ENCODE assay signal across 8 cellular contexts in genomic region chr4:102869569-102870227, GRCh38. TPM values are rescaled to one million over a fixed set of nuclear protein-coding genes. Genes with fewer than 3 reads are reported as not detected.
DNase-seq lines count a peak whose midpoint lies in the region; ATAC-seq and TF ChIP-seq lines count a peak whose summit lies in the region.

No MANE protein-coding gene starts in this region.

- no peak for TF ChIP-seq CTCF in CD8-positive, alpha-beta T cell (IDR thresholded peaks at IDR 0.05)

- H3K27me3 ChIP-seq in CD8-positive, alpha-beta T cell (ENCODE audit: insufficient read depth, low read length), result no peaks in the 10 kb centered on the region
- H3K27me3 ChIP-seq in iPS-15b (ENCODE audit: control insufficient read depth, insufficient read depth, low read length), result no peaks in the 10 kb centered on the region

- CTCF ChIA-PET in CD8-positive, alpha-beta T cell (lab: Charles Lee), result interaction anchor here (1.7 kb wide), 1 partner anchor 42 kb away, joined by 8 read pairs; the partner anchor contains the start of gene UBE2D3
- CTCF ChIA-PET in activated naive CD4-positive, alpha-beta T cell treated with anti-CD3 and anti-CD28 coated beads for 36 hours (lab: Charles Lee), result interaction anchor here (0.9 to 1.0 kb wide), 2 partner anchors 42 to 57 kb away, joined by 4 read pairs; partner anchors contain the start of gene UBE2D3

- H3K4me1 Mint-ChIP-seq in CD8-positive, alpha-beta T cell (ENCODE audit: low read depth), result peaks cover 67% of the 10 kb centered on the region
- peaks cover 50% of the 10 kb centered on the region for H3K4me1 Mint-ChIP-seq in activated naive CD4-positive, alpha-beta T cell treated with anti-CD3 and anti-CD28 coated beads for 36 hours (ENCODE audit: low read depth)

- H3K4me3 Mint-ChIP-seq in CD8-positive, alpha-beta T cell, result peak overlapping the region; percentile 89
- peak overlapping the region; percentile 94 for H3K4me3 Mint-ChIP-seq in activated naive CD4-positive, alpha-beta T cell treated with anti-CD3 and anti-CD28 coated beads for 36 hours

- H3K9me3 ChIP-seq in CD8-positive, alpha-beta T cell (ENCODE audit: low read length), result no peaks in the 10 kb centered on the region
- H3K9me3 ChIP-seq in iPS-15b (ENCODE audit: control insufficient read depth, insufficient read depth, low read length), result no peaks in the 10 kb centered on the region

- intact Hi-C loops in CD8-positive, alpha-beta T cell (cut with DNase I, micrococcal nuclease), result loop anchor here (1.0 to 10.0 kb wide), 9 partner anchors 41 to 525 kb away; partner anchors contain the start of genes BDH2 (in 2 of the 2), SLC39A8 (in 2 of the 2), SLC9B1 (in 2 of the 2) and UBE2D3 (in 1 of the 2)
- intact Hi-C loops in activated naive CD4-positive, alpha-beta T cell treated with anti-CD3 and anti-CD28 coated beads for 36 hours (cut with micrococcal nuclease), result loop anchor here (1.0 to 2.0 kb wide), 8 partner anchors 109 to 524 kb away; partner anchors contain the start of genes BDH2, CENPE, MANBA and SLC39A8

- DNase-seq in CD8-positive, alpha-beta T cell, result no peak
- no peak for DNase-seq in activated naive CD4-positive, alpha-beta T cell treated with anti-CD3 and anti-CD28 coated beads for 36 hours
- DNase-seq in stimulated activated CD4-positive, alpha-beta T cell treated with anti-CD3 and anti-CD28 coated beads, TNF-alpha, amount 100 ng/mL, for 48 hours (ENCODE audit: low read depth in 3 of 3), result peak in 2 of 3 donors; percentile 11 to 46
- no peak for DNase-seq in COLO668 (lab: John Stamatoyannopoulos, UW; ENCODE audit: unreplicated experiment)

- peak overlapping the region; percentile 99 for H3K27ac Mint-ChIP-seq in CD8-positive, alpha-beta T cell
- peak overlapping the region; percentile 97 for H3K27ac Mint-ChIP-seq in activated naive CD4-positive, alpha-beta T cell treated with anti-CD3 and anti-CD28 coated beads for 36 hours

- peak; percentile 32 for ATAC-seq in CD8-positive, alpha-beta T cell
- ATAC-seq in GM19372 (IDR thresholded peaks at IDR 0.05; ENCODE audit: low read depth, unreplicated experiment) (peak; percentile 32), HG03558 (IDR thresholded peaks at IDR 0.05; ENCODE audit: extremely low read depth, unreplicated experiment) (peak; percentile 8), HG03108 (IDR thresholded peaks at IDR 0.05; ENCODE audit: unreplicated experiment) (no peak)

- H3K9me3 Mint-ChIP-seq in CD8-positive, alpha-beta T cell, result no peaks in the 10 kb centered on the region
- no peaks in the 10 kb centered on the region for H3K9me3 Mint-ChIP-seq in activated naive CD4-positive, alpha-beta T cell treated with anti-CD3 and anti-CD28 coated beads for 36 hours

- peaks cover 26% of the 10 kb centered on the region for H3K36me3 Mint-ChIP-seq in CD8-positive, alpha-beta T cell
- H3K36me3 Mint-ChIP-seq in activated naive CD4-positive, alpha-beta T cell treated with anti-CD3 and anti-CD28 coated beads for 36 hours (ENCODE audit: low read depth), result peaks cover 28% of the 10 kb centered on the region

- no peaks in the 10 kb centered on the region for H3K27me3 Mint-ChIP-seq in CD8-positive, alpha-beta T cell (ENCODE audit: low read depth)
- H3K27me3 Mint-ChIP-seq in activated naive CD4-positive, alpha-beta T cell treated with anti-CD3 and anti-CD28 coated beads for 36 hours (ENCODE audit: low read depth), result no peaks in the 10 kb centered on the region

- H3K9ac ChIP-seq in iPS-15b (ENCODE audit: low read depth, low read length), result peak overlapping the region; percentile 92

- H3K36me3 ChIP-seq in CD8-positive, alpha-beta T cell (ENCODE audit: insufficient read depth, low read length), result no peaks in the 10 kb centered on the region
- H3K36me3 ChIP-seq in iPS-15b (ENCODE audit: control insufficient read depth, insufficient read depth, low read length), result peaks cover 2% of the 10 kb centered on the region

- POLR2A ChIA-PET in CD8-positive, alpha-beta T cell (lab: Charles Lee), result interaction anchor here (0.6 to 5.0 kb wide), 17 partner anchors 11 to 369 kb away, joined by 3 to 160 read pairs (median 5); partner anchors contain the start of genes BDH2, MANBA, NFKB1 and SLC9B1

- peaks cover 34% of the 10 kb centered on the region for H3K4me1 ChIP-seq in CD8-positive, alpha-beta T cell (ENCODE audit: insufficient read depth, low read length)
- no peaks in the 10 kb centered on the region for H3K4me1 ChIP-seq in iPS-15b (ENCODE audit: control insufficient read depth, insufficient read depth, low read length)

- peak overlapping the region; percentile 94 for H3K27ac ChIP-seq in CD8-positive, alpha-beta T cell (ENCODE audit: low read depth, low read length)

- peak overlapping the region; percentile 74 for H3K4me3 ChIP-seq in CD8-positive, alpha-beta T cell (ENCODE audit: low read depth, low read length)
- H3K4me3 ChIP-seq in iPS-15b (ENCODE audit: low read depth, low read length), result peak overlapping the region; percentile 97

RNA-seq across cellular contexts. Expression of gene CISD2, which starts 0.9 kb away (rescaled TPM):
- total RNA-seq in CD8-positive, alpha-beta T cell, result 10 to 100 TPM; 14.3 to 14.4 TPM
- total RNA-seq in activated naive CD4-positive, alpha-beta T cell treated with anti-CD3 and anti-CD28 coated beads for 36 hours, result 10 to 100 TPM; 25.1 to 25.7 TPM

RNA-seq across cellular contexts. Expression of gene UBE2D3, which starts 42.3 kb away (rescaled TPM):
- total RNA-seq in CD8-positive, alpha-beta T cell, result 100 to 1,000 TPM; 752 to 758 TPM
- total RNA-seq in activated naive CD4-positive, alpha-beta T cell treated with anti-CD3 and anti-CD28 coated beads for 36 hours, result 100 to 1,000 TPM; 447 to 450 TPM

Comparison
In these comparisons a context has a peak if more than half of its experiments do, and no peak if none do; other contexts are left out.
1. DNase-seq: peak in stimulated activated CD4-positive, alpha-beta T cell treated with anti-CD3 and anti-CD28 coated beads, TNF-alpha, amount 100 ng/mL, for 48 hours (2 of 3); none in CD8-positive, alpha-beta T cell (0 of 7), activated naive CD4-positive, alpha-beta T cell treated with anti-CD3 and anti-CD28 coated beads for 36 hours (single experiment) and COLO668 (single experiment).